In genomic region chr18:63544017-63544416, GRCh38 we compare ENCODE assay signal across 11 cellular contexts. TPM values are rescaled to one million over a fixed set of nuclear protein-coding genes. Genes with fewer than 3 reads are reported as not detected.
"Had no signal": no experiment of that assay in that cellular context is flagged by ENCODE, and none has a peak within 500 bp of the region (broad histone marks: within the 10 kb centered on the region; RNA-seq: fewer than 3 reads in every experiment).

No MANE protein-coding gene starts in this region.

- H3K9me3 ChIP-seq: HAP-1 had no signal

- H3K4me3 ChIP-seq: GM23248, HAP-1 had no signal

- H3K4me2 ChIP-seq: KMS-11 had no signal

- H3K27ac ChIP-seq: GM23248, KMS-11 had no signal

- FAIRE-seq: HTR-8/SVneo had no signal

- H3K36me3 ChIP-seq: HAP-1 had no signal

- DNase-seq: GM23248, GOT3, H7, IMR-90, Karpas-422, KBM-7 had no signal

- H3K9ac ChIP-seq: GM23248, KMS-11 had no signal

RNA-seq across cellular contexts. Expression of gene SERPINB12, which starts 1.8 kb away (rescaled TPM):
- total RNA-seq: GM23248, H4, H7, HT-29, IMR-90 had no signal
- polyA plus RNA-seq: GM23248, IMR-90 had no signal

RNA-seq across cellular contexts. Expression of gene SERPINB13, which starts 43.1 kb away (rescaled TPM):
- total RNA-seq: GM23248, H4, H7, HT-29, IMR-90 had no signal
- polyA plus RNA-seq: GM23248, IMR-90 had no signal
